13 cellular contexts compared by ENCODE assay signal in the genomic region with DNA sequence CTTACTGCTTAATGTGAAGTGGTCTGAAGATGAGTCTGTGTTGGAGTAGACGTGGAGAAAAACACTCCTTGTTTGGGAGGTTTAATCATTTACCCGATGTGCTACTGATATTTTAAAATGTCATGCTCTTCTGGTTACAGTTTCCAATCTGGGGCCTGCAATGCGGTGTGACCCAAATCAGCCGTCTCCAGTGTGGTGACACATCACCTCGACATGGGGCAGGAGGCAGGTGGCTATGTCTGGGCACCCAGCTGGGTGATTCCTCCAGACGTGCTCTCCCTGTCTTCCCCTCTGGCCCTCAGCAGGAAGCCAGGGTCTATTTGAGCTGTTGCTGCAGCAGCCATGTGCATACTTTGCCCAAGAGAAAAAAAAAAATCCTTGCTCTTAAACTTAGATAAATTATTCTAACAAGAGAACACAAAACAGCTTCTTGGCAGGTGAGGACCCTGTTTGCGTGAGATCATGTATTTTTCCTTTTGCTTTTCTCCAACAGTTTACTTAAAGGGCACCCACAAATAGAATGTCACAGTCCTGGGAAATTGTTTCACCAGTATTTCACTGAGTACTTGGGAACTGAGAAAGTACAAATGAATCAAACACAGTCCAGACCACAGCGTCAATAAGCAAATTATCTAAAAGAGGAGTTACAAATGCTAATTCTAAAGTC. TPM values are rescaled to one million over a fixed set of nuclear protein-coding genes. Genes with fewer than 3 reads are reported as not detected.
A peak's percentile ranks its signal among the peaks of the same experiment; 100 is the strongest.
DNase-seq lines count a peak whose midpoint lies in the region; ATAC-seq, FAIRE-seq and TF ChIP-seq lines count a peak whose summit lies in the region.
"Had no signal": no experiment of that assay in that cellular context is flagged by ENCODE, and none has a peak within 500 bp of the region (broad histone marks: within the 10 kb centered on the region; RNA-seq: fewer than 3 reads in every experiment).

No MANE protein-coding gene starts in this region.

- TF ChIP-seq EP300 in A549 (IDR thresholded peaks at IDR 0.05): no peak

- TF ChIP-seq RAD21 in A549 (conservative IDR thresholded peaks at IDR 0.05 in 1 of 2, IDR thresholded peaks at IDR 0.05 in 1 of 2): no peak

- CTCF ChIA-PET in A549 (lab: Yijun Ruan, JAX): interaction anchor here (0.6 kb wide), 1 partner anchor 9 kb away, joined by 4 read pairs; no protein-coding TSS in a partner anchor

- FAIRE-seq in A549 (lab: Jason Lieb, UNC): no peak

- DNase-seq in A549 (ENCODE audit: low read depth in 1 of 2, low spot score in 1 of 2): peak in 1 of 2 experiments; percentile 16
- DNase-seq in mucosa of descending colon: peak in 1 of 3 donors; percentile 43
- no peak for DNase-seq in head of caudate nucleus
- no peak for DNase-seq in HPDE6-E6E7 (ENCODE audit: extremely low spot score)
- no peak for DNase-seq in activated effector memory CD4-positive, alpha-beta T cell treated with anti-CD3 and anti-CD28 coated beads, Interleukin-2, amount 50 U/mL, for 16 hours
- DNase-seq: activated CD8-positive, alpha-beta T cell treated with anti-CD3 and anti-CD28 coated beads, Interleukin-2, amount 10 ng/mL, durations not matched to agents 7 days and 5 days; foreskin melanocyte; naive B cell; NCI-H2081; SK-N-SH had no signal

- 45% methylated on average over 8 of the region's 8 CpGs for WGBS in A549 (ENCODE audit: missing lambda C conversion rate)

- H3K4me1 ChIP-seq in A549 (peaks cover 25% of the 10 kb centered on the region), mucosa of descending colon (ENCODE audit: low read depth) (peaks cover 34% of the 10 kb centered on the region)

- TF ChIP-seq CTCF in A549 (IDR thresholded peaks at IDR 0.05) (no peak), VCaP (conservative IDR thresholded peaks at IDR 0.05) (no peak), mucosa of descending colon (IDR thresholded peaks at IDR 0.05) (no peak)

- H3K4me3 ChIP-seq in A549 (no peak overlapping the region), mucosa of descending colon (no peak overlapping the region)

- H3K9me3 ChIP-seq in A549: 0 out of 3 replicates have a peak, but pooled peaks cover 4% of the 10 kb centered on the region
- H3K9me3 ChIP-seq in mucosa of descending colon: peaks cover 7% of the 10 kb centered on the region
- H3K9me3 ChIP-seq: SK-N-SH had no signal

- ATAC-seq in A549 (peak in 1 of 2 experiments; percentile 40; a peak in 1 of 6 replicates), HG02588 (IDR thresholded peaks at IDR 0.05; ENCODE audit: unreplicated experiment) (peak; percentile 67), mucosa of descending colon (peak; percentile 2), HG03045 (IDR thresholded peaks at IDR 0.05; ENCODE audit: unreplicated experiment) (no peak)
- ATAC-seq: activated CD8-positive, alpha-beta T cell treated with anti-CD3 and anti-CD28 coated beads, Interleukin-2, amount 10 ng/mL, durations not matched to agents 7 days and 5 days had no signal

- peak overlapping the region; percentile 25; the same call in 2 of the 3 replicates for H3K4me2 ChIP-seq in A549
- H3K4me2 ChIP-seq: SK-N-SH had no signal

- POLR2A ChIA-PET in A549 (lab: Yijun Ruan, JAX): no interaction called here

- H3K27ac ChIP-seq in A549 (peak overlapping the region; percentile 28 to 75; a peak in 5 of 6 replicates), VCaP (peak overlapping the region; percentile 97)

- H3K36me3 ChIP-seq in mucosa of descending colon (ENCODE audit: low read depth): no peaks in the 10 kb centered on the region

- intact Hi-C loops in mucosa of descending colon (cut with DNase I, micrococcal nuclease): no loop called here
- intact Hi-C loops in head of caudate nucleus (cut with DNase I): no loop called here

- TF ChIP-seq POLR2A in A549 (IDR thresholded peaks at IDR 0.05; ENCODE audit: low read length): no peak

TF ChIP-seq in A549, 52 proteins besides CTCF, POLR2A, EP300 and RAD21:
- TF ChIP-seq, protein P1, sequence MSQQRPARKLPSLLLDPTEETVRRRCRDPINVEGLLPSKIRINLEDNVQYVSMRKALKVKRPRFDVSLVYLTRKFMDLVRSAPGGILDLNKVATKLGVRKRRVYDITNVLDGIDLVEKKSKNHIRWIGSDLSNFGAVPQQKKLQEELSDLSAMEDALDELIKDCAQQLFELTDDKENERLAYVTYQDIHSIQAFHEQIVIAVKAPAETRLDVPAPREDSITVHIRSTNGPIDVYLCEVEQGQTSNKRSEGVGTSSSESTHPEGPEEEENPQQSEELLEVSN (IDR thresholded peaks at IDR 0.05; ENCODE audit: borderline replicate concordance, low read depth): no peak
- TF ChIP-seq MYC (IDR thresholded peaks at IDR 0.05; ENCODE audit: borderline replicate concordance, low read length): no peak
- TF ChIP-seq FOSL2 (IDR thresholded peaks at IDR 0.05): no peak
- no peak for TF ChIP-seq FOSL2 (CRISPR knock-in tag; IDR thresholded peaks at IDR 0.05)
- TF ChIP-seq FOXS1 (CRISPR knock-in tag; IDR thresholded peaks at IDR 0.05): no peak
- no peak for TF ChIP-seq SMC3 (IDR thresholded peaks at IDR 0.05)
- no peak for TF ChIP-seq EHMT2 (IDR thresholded peaks at IDR 0.05; ENCODE audit: low read depth)
- TF ChIP-seq, protein P2, sequence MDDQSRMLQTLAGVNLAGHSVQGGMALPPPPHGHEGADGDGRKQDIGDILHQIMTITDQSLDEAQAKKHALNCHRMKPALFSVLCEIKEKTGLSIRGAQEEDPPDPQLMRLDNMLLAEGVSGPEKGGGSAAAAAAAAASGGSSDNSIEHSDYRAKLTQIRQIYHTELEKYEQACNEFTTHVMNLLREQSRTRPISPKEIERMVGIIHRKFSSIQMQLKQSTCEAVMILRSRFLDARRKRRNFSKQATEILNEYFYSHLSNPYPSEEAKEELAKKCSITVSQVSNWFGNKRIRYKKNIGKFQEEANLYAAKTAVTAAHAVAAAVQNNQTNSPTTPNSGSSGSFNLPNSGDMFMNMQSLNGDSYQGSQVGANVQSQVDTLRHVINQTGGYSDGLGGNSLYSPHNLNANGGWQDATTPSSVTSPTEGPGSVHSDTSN (IDR thresholded peaks at IDR 0.05): no peak
- TF ChIP-seq ZFP36 (IDR thresholded peaks at IDR 0.05; ENCODE audit: borderline replicate concordance, partially characterized antibody): no peak
TF ChIP-seq in A549: peak in this region for 0.

RNA-seq across cellular contexts. Expression of gene MAP10, which starts 38.9 kb away (rescaled TPM):
- 2.3 and 2.4 TPM in 2 replicates for polyA plus RNA-seq in A549 (2011; rRNA removed)
- 0.82 and 1.0 TPM in 2 replicates for polyA plus RNA-seq in A549 (2012; cell fraction: cytosol; rRNA removed)
- 1.1 TPM in 2 replicates for polyA plus RNA-seq in A549 (2012; cell fraction: nucleus; rRNA removed)
- polyA plus RNA-seq in A549 (2017; fragmentation: RNase III; extraction: RNeasy Plus Mini Kit Qiagen cat#74134 plus additional on column Dnase treatment): 1.6 to 2.5 TPM (median 2.1 TPM) in 3 replicates
- polyA minus RNA-seq in A549 (2011; rRNA and poly(A)+ RNA removed): 1.1 TPM in 2 replicates
- total RNA-seq in mucosa of descending colon: 1 to 10 TPM; 1.6 to 4.3 (median 2.2) TPM
